Comparison of ENCODE assay signal across 8 cellular contexts in genomic region chr6:163405412-163406309, GRCh38. TPM values are rescaled to one million over a fixed set of nuclear protein-coding genes. Genes with fewer than 3 reads are reported as not detected.
DNase-seq lines count a peak whose midpoint lies in the region; ATAC-seq, FAIRE-seq and TF ChIP-seq lines count a peak whose summit lies in the region.

No MANE protein-coding gene starts in this region.

- peak overlapping the region; percentile 94 for H3K4me2 ChIP-seq in GM23248 (ENCODE audit: unreplicated experiment)

- in situ Hi-C loops in GM23248 (cut with MboI) (no loop called here), astrocyte of the spinal cord (cut with HindIII; ENCODE audit: low sequenced_read_pairs) (no loop called here)

- peaks cover 23% of the 10 kb centered on the region for H3K4me1 ChIP-seq in GM23248 (ENCODE audit: insufficient read depth)

- no peaks in the 10 kb centered on the region for H3K79me2 ChIP-seq in GM23248 (ENCODE audit: insufficient read depth)

- H3K9me3 ChIP-seq in GM23248 (ENCODE audit: low read depth): no peaks in the 10 kb centered on the region

- peak overlapping the region; percentile 66 for H3K4me3 ChIP-seq in GM23248
- peak overlapping the region; percentile 19 for H3K4me3 ChIP-seq in astrocyte of the spinal cord (ENCODE audit: low read depth, low read length)

- H3K36me3 ChIP-seq in GM23248 (ENCODE audit: low read depth): no peaks in the 10 kb centered on the region

- no peaks in the 10 kb centered on the region for H3K9me3 Mint-ChIP-seq in stimulated activated naive CD8-positive, alpha-beta T cell treated with anti-CD3 and anti-CD28 coated beads, Interleukin-15, amount 100 ng/mL, for 72 hours

- TF ChIP-seq CTCF in astrocyte of the spinal cord (IDR thresholded peaks at IDR 0.05; ENCODE audit: low read depth, low read length): no peak
- no peak for TF ChIP-seq CTCF in D721Med (IDR thresholded peaks at IDR 0.05; ENCODE audit: insufficient read depth, missing control alignments)

- peaks cover 14% of the 10 kb centered on the region; the same call in 1 of the 2 replicates for H3F3A ChIP-seq in GM23248 (ENCODE audit: insufficient read depth)

- no peaks in the 10 kb centered on the region for H3K9me2 ChIP-seq in GM23248 (ENCODE audit: insufficient read depth)

- peak overlapping the region; percentile 67 for H3K27ac ChIP-seq in GM23248

- peak; percentile 67 for DNase-seq in GM23248
- DNase-seq in NOMO-1 (lab: John Stamatoyannopoulos, UW; ENCODE audit: unreplicated experiment in 2 of 2): peak; percentile 55 to 67
- no peak for DNase-seq in astrocyte of the spinal cord (ENCODE audit: low read depth, low spot score)
- peak; percentile 49 to 61 for DNase-seq in left colon
- DNase-seq in stimulated activated naive CD8-positive, alpha-beta T cell treated with anti-CD3 and anti-CD28 coated beads, Interleukin-15, amount 100 ng/mL, for 72 hours: peak; percentile 21 to 29
- no peak for DNase-seq in NAMALWA (ENCODE audit: low spot score)
- no peak for DNase-seq in D721Med (ENCODE audit: insufficient read length, low spot score)

- H3K27me3 ChIP-seq in GM23248 (replicated peaks; ENCODE audit: insufficient read depth): no peaks in the 10 kb centered on the region

- H3K4me1 Mint-ChIP-seq in stimulated activated naive CD8-positive, alpha-beta T cell treated with anti-CD3 and anti-CD28 coated beads, Interleukin-15, amount 100 ng/mL, for 72 hours: peaks cover 13% of the 10 kb centered on the region

- WGBS in GM23248 (ENCODE audit: low coverage in 1 of 2, low lambda C conversion rate in 2 of 2, missing lambda C conversion rate in 2 of 2), 2 experiments: 21% methylated on average over 18 of the region's 18 CpGs

- peak overlapping the region; percentile 78 to 86 for H3K4me3 Mint-ChIP-seq in stimulated activated naive CD8-positive, alpha-beta T cell treated with anti-CD3 and anti-CD28 coated beads, Interleukin-15, amount 100 ng/mL, for 72 hours

- no peak for FAIRE-seq in D721Med (lab: Jason Lieb, UNC)

- peak overlapping the region; percentile 81 for H3K9ac ChIP-seq in GM23248

- peak overlapping the region; percentile 94 to 97 for H3K27ac Mint-ChIP-seq in stimulated activated naive CD8-positive, alpha-beta T cell treated with anti-CD3 and anti-CD28 coated beads, Interleukin-15, amount 100 ng/mL, for 72 hours

- ATAC-seq in GM18498 (IDR thresholded peaks at IDR 0.05; ENCODE audit: unreplicated experiment) (peak; percentile 85), left colon (peak; percentile 41)
- ATAC-seq in stimulated activated naive CD8-positive, alpha-beta T cell treated with anti-CD3 and anti-CD28 coated beads, Interleukin-15, amount 100 ng/mL, for 72 hours: peak; percentile 76

- H3K27me3 Mint-ChIP-seq in stimulated activated naive CD8-positive, alpha-beta T cell treated with anti-CD3 and anti-CD28 coated beads, Interleukin-15, amount 100 ng/mL, for 72 hours: no peaks in the 10 kb centered on the region

- intact Hi-C loops in left colon (cut with DNase I, micrococcal nuclease): no loop called here

- peak overlapping the region; percentile 97 for H2AFZ ChIP-seq in GM23248

- no peaks in the 10 kb centered on the region for H4K20me1 ChIP-seq in GM23248 (ENCODE audit: insufficient read depth)

RNA-seq across cellular contexts. Expression of gene QKI, which starts 8.9 kb away (rescaled TPM):
- total RNA-seq in GM23248 (2014; rRNA removed; shearing (Covaris generic)): 106 and 145 TPM in 2 replicates
- 12.6 and 13.6 TPM in 2 replicates for polyA plus RNA-seq in GM23248 (2016; fragmentation: Nextera tagmentation; extraction: Ambion mirVana)
- total RNA-seq in left colon: 10 to 100 TPM; 12.9 to 31.8 TPM

Comparison
In these comparisons a context has a peak if more than half of its experiments do, and no peak if none do; other contexts are left out.
1. DNase-seq: peak in GM23248 (single experiment), NOMO-1 (2 of 2), left colon (2 of 2) and stimulated activated naive CD8-positive, alpha-beta T cell treated with anti-CD3 and anti-CD28 coated beads, Interleukin-15, amount 100 ng/mL, for 72 hours (2 of 2); none in astrocyte of the spinal cord (single experiment), NAMALWA (single experiment) and D721Med (single experiment).
2. Peak in every context shown above with its lines, with median percentiles within 50 percentile points of each other: ATAC-seq.